Comparison of ENCODE assay signal across 1 cellular context in genomic region chr20:7449269-7449668, GRCh38.
TF ChIP-seq lines count a peak whose summit lies in the region.

No MANE protein-coding gene starts in this region.

TF ChIP-seq in GM12878, 131 proteins besides CTCF, POLR2A, EP300 and RAD21 (continued from another document):
- TF ChIP-seq EZH2 (IDR thresholded peaks at IDR 0.05; ENCODE audit: borderline replicate concordance, control insufficient read depth, low read depth, low read length): no peak
- no peak for TF ChIP-seq PAX5 (IDR thresholded peaks at IDR 0.05; ENCODE audit: borderline replicate concordance, low read depth, low read length)
